In genomic region chr7:129494041-129494440, GRCh38 we compare ENCODE assay signal across 8 cellular contexts. TPM values are rescaled to one million over a fixed set of nuclear protein-coding genes. Genes with fewer than 3 reads are reported as not detected.
DNase-seq lines count a peak whose midpoint lies in the region; ATAC-seq, FAIRE-seq and TF ChIP-seq lines count a peak whose summit lies in the region.

No MANE protein-coding gene starts in this region.

- no peaks in the 10 kb centered on the region for H3K27me3 ChIP-seq in RWPE2 (ENCODE audit: insufficient read depth, poor library complexity, severe bottlenecking)
- H3K27me3 ChIP-seq in small intestine (ENCODE audit: control insufficient read depth in 2 of 2, insufficient read depth in 2 of 2, low read length in 2 of 2): no peaks in the 10 kb centered on the region
- no peaks in the 10 kb centered on the region for H3K27me3 ChIP-seq in gastrocnemius medialis

- POLR2A ChIA-PET in RWPE1 (lab: Yijun Ruan, JAX; ENCODE audit: low non-redundant PET): no interaction called here

- H3K4me3 ChIP-seq in RWPE2 (ENCODE audit: severe bottlenecking) (no peak overlapping the region), small intestine (ENCODE audit: low read depth in 1 of 2, low read length in 2 of 2) (no peak overlapping the region), gastrocnemius medialis (no peak overlapping the region)

- ATAC-seq in GM18502 (IDR thresholded peaks at IDR 0.05; ENCODE audit: poor library complexity, unreplicated experiment) (peak; percentile 87), HG02571 (IDR thresholded peaks at IDR 0.05; ENCODE audit: unreplicated experiment) (peak; percentile 84), RWPE2 (ENCODE audit: low read depth) (peak; percentile 80), gastrocnemius medialis (no peak)

- H3K36me3 ChIP-seq in RWPE2 (ENCODE audit: low read depth) (no peaks in the 10 kb centered on the region), small intestine (ENCODE audit: control insufficient read depth in 2 of 2, insufficient read depth in 2 of 2, low read length in 2 of 2) (no peaks in the 10 kb centered on the region), gastrocnemius medialis (no peaks in the 10 kb centered on the region)

- no peak for TF ChIP-seq POLR2A in gastrocnemius medialis (IDR thresholded peaks at IDR 0.05)

- in situ Hi-C loops in gastrocnemius medialis (cut with MboI; ENCODE audit: low sequenced_read_pairs in 4 of 4): loop anchor here in 1 of 4 donors (10.0 kb wide), 1 partner anchor 131 kb away; no protein-coding TSS in a partner anchor

- FAIRE-seq in small intestine (lab: Jason Lieb, UNC): no peak

- H3K27ac ChIP-seq in RWPE2 (ENCODE audit: poor library complexity, severe bottlenecking) (no peak overlapping the region), RWPE1 (no peak overlapping the region), small intestine (ENCODE audit: low read depth in 1 of 2, low read length in 1 of 2) (no peak overlapping the region), gastrocnemius medialis (no peak overlapping the region)

- H3K9me3 ChIP-seq in RWPE2 (ENCODE audit: severe bottlenecking) (no peaks in the 10 kb centered on the region), small intestine (ENCODE audit: control insufficient read depth, low read depth) (no peaks in the 10 kb centered on the region), gastrocnemius medialis (no peaks in the 10 kb centered on the region)

- DNase-seq in RWPE2 (ENCODE audit: low spot score) (no peak), lung microvascular endothelial cell (ENCODE audit: low read depth in 2 of 2) (peak; percentile 11 to 84), RWPE1 (ENCODE audit: low spot score) (no peak), small intestine (no peak), gastrocnemius medialis (no peak)
- no peak for DNase-seq in activated CD4-positive, alpha-beta T cell treated with anti-CD3 and anti-CD28 coated beads, Interleukin-2, amount 50 U/mL, for 4 hours

- CTCF ChIA-PET in RWPE1 (lab: Yijun Ruan, JAX): no interaction called here

- intact Hi-C loops in gastrocnemius medialis (cut with DNase I; ENCODE audit: low total_unique reads): no loop called here

- 61 to 75% (median 65%) methylated on average over 5 of the region's 5 CpGs for WGBS in small intestine, 3 donors

- TF ChIP-seq CTCF in RWPE2 (IDR thresholded peaks at IDR 0.05; ENCODE audit: poor library complexity, severe bottlenecking): no peak
- TF ChIP-seq CTCF in RWPE1 (conservative IDR thresholded peaks at IDR 0.05; ENCODE audit: low read depth): no peak
- no peak for TF ChIP-seq CTCF in gastrocnemius medialis (IDR thresholded peaks at IDR 0.05 in 4 of 5, conservative IDR thresholded peaks at IDR 0.05 in 1 of 5)

- H3K4me1 ChIP-seq in RWPE2 (ENCODE audit: insufficient read depth, poor library complexity, severe bottlenecking): no peaks in the 10 kb centered on the region
- H3K4me1 ChIP-seq in small intestine (ENCODE audit: control insufficient read depth in 2 of 2, insufficient read depth in 1 of 2, low read depth in 1 of 2, low read length in 1 of 2): no peaks in the 10 kb centered on the region
- no peaks in the 10 kb centered on the region for H3K4me1 ChIP-seq in gastrocnemius medialis

RNA-seq across cellular contexts. Expression of gene SMKR1, which starts 8.3 kb away (rescaled TPM):
- total RNA-seq in lung microvascular endothelial cell: 0.20 and 0.22 TPM in 2 replicates
- under 1 TPM in 1 of 3 donors, not detected in 2; 0.49 TPM for polyA plus RNA-seq in small intestine
- total RNA-seq in gastrocnemius medialis: not detected

RNA-seq across cellular contexts. Expression of gene STRIP2, which starts 59.8 kb away (rescaled TPM):
- total RNA-seq in lung microvascular endothelial cell (1.8 and 2.6 TPM in 2 replicates), gastrocnemius medialis (10 to 100 TPM; 14.3 to 43.9 (median 24.7) TPM)
- 1 to 10 TPM in 1 of 3 donors, under 1 TPM in 1, not detected in 1; 0.22 to 1.3 TPM for polyA plus RNA-seq in small intestine

Comparison
In these comparisons a context has a peak if more than half of its experiments do, and no peak if none do; other contexts are left out.
1. ATAC-seq: peak in GM18502 (single experiment), HG02571 (single experiment) and RWPE2 (single experiment); none in gastrocnemius medialis (0 of 2).
2. DNase-seq: peak in lung microvascular endothelial cell (2 of 2); none in RWPE2 (single experiment), RWPE1 (single experiment), activated CD4-positive, alpha-beta T cell treated with anti-CD3 and anti-CD28 coated beads, Interleukin-2, amount 50 U/mL, for 4 hours (0 of 2), small intestine (single experiment) and gastrocnemius medialis (0 of 2).